In the genomic region with DNA sequence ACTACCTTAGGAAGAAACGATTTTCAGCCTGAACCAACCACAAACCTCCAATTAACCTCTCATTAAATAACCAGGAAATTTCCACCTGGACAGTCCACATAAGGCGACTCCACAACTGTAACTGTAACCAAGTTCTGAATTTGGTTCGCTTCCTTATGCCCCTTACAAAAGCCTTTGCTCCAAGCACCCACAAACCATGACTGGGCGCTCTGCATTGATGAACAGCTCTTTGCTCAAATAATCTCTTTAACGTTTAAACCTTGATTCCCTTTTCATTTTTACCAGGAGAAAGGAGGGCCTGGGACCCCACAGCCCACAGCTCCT, we compare ENCODE assay signal across 8 cellular contexts. TPM values are rescaled to one million over a fixed set of nuclear protein-coding genes. Genes with fewer than 3 reads are reported as not detected.
DNase-seq lines count a peak whose midpoint lies in the region; ATAC-seq and TF ChIP-seq lines count a peak whose summit lies in the region.

No MANE protein-coding gene starts in this region.

- no peak overlapping the region for H2AK5ac ChIP-seq in mesenchymal stem cell (ENCODE audit: low read length, severe bottlenecking)

- no peak overlapping the region for H2BK5ac ChIP-seq in mesenchymal stem cell (ENCODE audit: low read depth, low read length, poor library complexity, severe bottlenecking)

- H2BK12ac ChIP-seq in mesenchymal stem cell (ENCODE audit: low read length in 2 of 2): no peak overlapping the region

- TF ChIP-seq CTCF in 22Rv1 (IDR thresholded peaks at IDR 0.05) (no peak), brain microvascular endothelial cell (IDR thresholded peaks at IDR 0.05; ENCODE audit: low read depth, low read length, missing control alignments) (no peak)

- H3K23ac ChIP-seq in mesenchymal stem cell (ENCODE audit: low read length in 2 of 2): no peak overlapping the region

- peaks cover 12% of the 10 kb centered on the region for H3K4me1 ChIP-seq in mesenchymal stem cell (ENCODE audit: control insufficient read depth, insufficient read depth, low read depth, low read length)

- H3K27me3 ChIP-seq in brain microvascular endothelial cell (replicated peaks) (no peaks in the 10 kb centered on the region), mesenchymal stem cell (ENCODE audit: control insufficient read depth in 1 of 2, insufficient read depth in 1 of 2, low read length in 2 of 2) (no peaks in the 10 kb centered on the region)

- H3K9ac ChIP-seq in mesenchymal stem cell (ENCODE audit: low read length): peak overlapping the region; percentile 95

- H3K4me2 ChIP-seq in mesenchymal stem cell (ENCODE audit: low read length, poor library complexity, severe bottlenecking): peak overlapping the region; percentile 94

- H3K27ac ChIP-seq in 22Rv1 (peak overlapping the region; percentile 70), brain microvascular endothelial cell (peak overlapping the region; percentile 68), mesenchymal stem cell (ENCODE audit: low read length, poor library complexity, severe bottlenecking) (no peak overlapping the region)

- H3K36me3 ChIP-seq in brain microvascular endothelial cell (replicated peaks) (peaks cover 3% of the 10 kb centered on the region), mesenchymal stem cell (ENCODE audit: control insufficient read depth in 1 of 2, insufficient read depth in 2 of 2, low read depth in 1 of 2, low read length in 2 of 2) (peaks cover 11 to 16% of the 10 kb centered on the region in 2 experiments)

- peaks cover 10% of the 10 kb centered on the region for H3K79me1 ChIP-seq in mesenchymal stem cell (replicated peaks; ENCODE audit: low read length, poor library complexity, severe bottlenecking)

- H4K8ac ChIP-seq in mesenchymal stem cell (ENCODE audit: low read length): no peak overlapping the region

- ATAC-seq in GM18868 (IDR thresholded peaks at IDR 0.05; ENCODE audit: unreplicated experiment): peak; percentile 1
- no peak for ATAC-seq in HG02610 (IDR thresholded peaks at IDR 0.05; ENCODE audit: unreplicated experiment)

- in situ Hi-C loops in brain microvascular endothelial cell (cut with HindIII; ENCODE audit: low pct_ligation_motif_present, low sequenced_read_pairs): no loop called here

- H2BK120ac ChIP-seq in mesenchymal stem cell (ENCODE audit: low read depth, low read length): no peak overlapping the region

- peak overlapping the region; percentile 95 for H2AFZ ChIP-seq in mesenchymal stem cell (ENCODE audit: low read depth, low read length)

- no peak overlapping the region for H4K91ac ChIP-seq in mesenchymal stem cell (ENCODE audit: low read length)

- 13% methylated on average over 5 of the region's 5 CpGs for WGBS in mesenchymal stem cell

- H3K14ac ChIP-seq in mesenchymal stem cell (ENCODE audit: low read length in 2 of 2): no peak overlapping the region

- DNase-seq in HT-29 (ENCODE audit: low spot score) (peak; percentile 45), brain microvascular endothelial cell (no peak), mesenchymal stem cell (no peak), NCI-H1417 treated with DMSO at 0.1 percent for 48 hours (lab: John Stamatoyannopoulos, UW) (no peak), cerebellum (ENCODE audit: low spot score) (no peak)

- H3K4me3 ChIP-seq in brain microvascular endothelial cell (ENCODE audit: low read depth, low read length) (peak overlapping the region; percentile 87), mesenchymal stem cell (ENCODE audit: insufficient read depth in 1 of 2, low read depth in 1 of 2, low read length in 2 of 2) (peak overlapping the region; percentile 94)

- H3K9me3 ChIP-seq in mesenchymal stem cell (ENCODE audit: control insufficient read depth, low read length): peaks cover 6% of the 10 kb centered on the region

- H2BK15ac ChIP-seq in mesenchymal stem cell (ENCODE audit: low read depth, poor library complexity, severe bottlenecking): no peak overlapping the region

- peak overlapping the region; percentile 7 to 82 for H3K4ac ChIP-seq in mesenchymal stem cell (ENCODE audit: low read depth in 1 of 2, low read length in 2 of 2)

- H3K18ac ChIP-seq in mesenchymal stem cell (ENCODE audit: low read depth in 1 of 2, low read length in 2 of 2): peak overlapping the region; percentile 80 to 82

RNA-seq across cellular contexts. Expression of a gene that starts 38.2 kb away (rescaled TPM):
- 6.4 and 8.0 TPM in 2 replicates for total RNA-seq in HT-29 (2014; rRNA removed; shearing (Covaris generic))
- polyA plus RNA-seq in mesenchymal stem cell (2013, experiment 1 of 2): 3.6 TPM
- polyA plus RNA-seq in mesenchymal stem cell (2013, experiment 2 of 2): 4.1 TPM
- total RNA-seq in cerebellum: 215 TPM

RNA-seq across cellular contexts. Expression of a gene that starts 45.8 kb away (rescaled TPM):
- total RNA-seq in HT-29 (2014; rRNA removed; shearing (Covaris generic)): not detected in 2 replicates
- polyA plus RNA-seq in mesenchymal stem cell (2013, experiment 1 of 2): not detected
- polyA plus RNA-seq in mesenchymal stem cell (2013, experiment 2 of 2): not detected
- not detected for total RNA-seq in cerebellum

Comparison
In these comparisons a context has a peak if more than half of its experiments do, and no peak if none do; other contexts are left out.
1. RNA of a gene that starts 38.2 kb away (total RNA-seq): 215 TPM in cerebellum (single experiment); 6.4 to 8.0 TPM in HT-29; every median in the first group is over 10 times any median in the second.